1 cellular context compared by ENCODE assay signal in genomic region chr16:56681939-56682702, GRCh38.
A peak's percentile ranks its signal among the peaks of the same experiment; 100 is the strongest.
TF ChIP-seq lines count a peak whose summit lies in the region.

Gene MT1X (plus strand): TSS chr16:56682470. CDS start chr16:56682541, 71 bp downstream.

TF ChIP-seq in HepG2, 621 proteins besides CTCF, POLR2A, EP300 and RAD21 (continued from another document and continues in another):
- TF ChIP-seq ZNF280D (CRISPR knock-in tag; IDR thresholded peaks at IDR 0.05) (no peak), ZNF597 (CRISPR knock-in tag; IDR thresholded peaks at IDR 0.05) (no peak), ZNF879 (CRISPR knock-in tag; IDR thresholded peaks at IDR 0.05) (peak; percentile 91), GPN1 (CRISPR knock-in tag; IDR thresholded peaks at IDR 0.05; ENCODE audit: borderline replicate concordance) (no peak), NFATC3 (CRISPR knock-in tag; IDR thresholded peaks at IDR 0.05) (no peak), TERF1 (CRISPR knock-in tag; IDR thresholded peaks at IDR 0.05) (0 out of 2 replicates have a peak, but pooled peaks have one; percentile 26), ZBTB7A (CRISPR knock-in tag; IDR thresholded peaks at IDR 0.05) (no peak), ZNF33A (CRISPR knock-in tag; IDR thresholded peaks at IDR 0.05; ENCODE audit: borderline replicate concordance) (no peak), ZNF740 (CRISPR knock-in tag; IDR thresholded peaks at IDR 0.05) (no peak), HOXA7 (CRISPR knock-in tag; IDR thresholded peaks at IDR 0.05) (no peak), HNRNPH1 (optimal IDR thresholded peaks at IDR 0.05; ENCODE audit: low read depth, low read length) (no peak), ZBED4 (CRISPR knock-in tag; IDR thresholded peaks at IDR 0.05; ENCODE audit: borderline replicate concordance) (peak; percentile 82; the same call in 1 of the 2 replicates), E2F1 (CRISPR knock-in tag; IDR thresholded peaks at IDR 0.05) (no peak), TGIF2 (CRISPR knock-in tag; IDR thresholded peaks at IDR 0.05) (no peak), ZSCAN21 (CRISPR knock-in tag; IDR thresholded peaks at IDR 0.05; ENCODE audit: borderline replicate concordance) (peak; percentile 89; the same call in 1 of the 2 replicates), ELF1 (CRISPR knock-in tag; IDR thresholded peaks at IDR 0.05) (no peak), DMTF1 (CRISPR knock-in tag; IDR thresholded peaks at IDR 0.05) (no peak), ZNF160 (CRISPR knock-in tag; IDR thresholded peaks at IDR 0.05) (no peak; the same call in 1 of the 2 replicates), ZNF614 (CRISPR knock-in tag; IDR thresholded peaks at IDR 0.05; ENCODE audit: borderline replicate concordance) (peak; percentile 96), PATZ1 (CRISPR knock-in tag; IDR thresholded peaks at IDR 0.05) (peak; percentile 78), NFAT5 (CRISPR knock-in tag; IDR thresholded peaks at IDR 0.05) (no peak; the same call in none of the 2 replicates), TCF12 (IDR thresholded peaks at IDR 0.05) (no peak), TCF12 (CRISPR knock-in tag; IDR thresholded peaks at IDR 0.05) (no peak), ZBTB33 (CRISPR knock-in tag; IDR thresholded peaks at IDR 0.05) (no peak), SIN3B (IDR thresholded peaks at IDR 0.05; ENCODE audit: low read length) (no peak), SAP130 (CRISPR knock-in tag; IDR thresholded peaks at IDR 0.05; ENCODE audit: low read depth) (peak; percentile 72), XBP1 (CRISPR knock-in tag; IDR thresholded peaks at IDR 0.05) (no peak), ZNF180 (CRISPR knock-in tag; IDR thresholded peaks at IDR 0.05; ENCODE audit: borderline replicate concordance, low read depth) (peak; percentile 71; the same call in 1 of the 2 replicates), RELA (CRISPR knock-in tag; IDR thresholded peaks at IDR 0.05) (no peak), ZMAT5 (CRISPR knock-in tag; IDR thresholded peaks at IDR 0.05; ENCODE audit: borderline replicate concordance, low read depth) (no peak), ZNF572 (CRISPR knock-in tag; IDR thresholded peaks at IDR 0.05) (no peak), U2AF2 (IDR thresholded peaks at IDR 0.05; ENCODE audit: low read depth, low read length) (no peak), SMARCE1 (IDR thresholded peaks at IDR 0.05; ENCODE audit: borderline replicate concordance) (no peak)
